In genomic region chr11:63888170-63889086, GRCh38 we compare ENCODE assay signal across 8 cellular contexts. TPM values are rescaled to one million over a fixed set of nuclear protein-coding genes. Genes with fewer than 3 reads are reported as not detected.
DNase-seq lines count a peak whose midpoint lies in the region; ATAC-seq and TF ChIP-seq lines count a peak whose summit lies in the region.

No MANE protein-coding gene starts in this region.

- no peak for DNase-seq in HCT116 (ENCODE audit: low read depth, low spot score)
- peak; percentile 23 for DNase-seq in NCI-H187 treated with DMSO at 0.1 percent for 48 hours (lab: John Stamatoyannopoulos, UW)
- DNase-seq in activated CD4-positive, alpha-beta T cell treated with anti-CD3 and anti-CD28 coated beads, Interleukin-2, amount 50 U/mL, for 24 hours (ENCODE audit: low read depth in 1 of 2, low spot score in 1 of 2): peak; percentile 29 to 59
- DNase-seq in effector CD8-positive, alpha-beta T cell (lab: John Stamatoyannopoulos, UW): peak; percentile 59
- DNase-seq in stimulated activated CD8-positive, alpha-beta memory T cell treated with anti-CD3 and anti-CD28 coated beads, Interleukin-7, amount 100 ng/mL, for 4 hours (ENCODE audit: low read depth in 2 of 2): peak; percentile 46 to 60
- no peak for DNase-seq in retina

- POLR2A ChIA-PET in HCT116 (lab: Charles Lee): interaction anchor here (0.7 kb wide), 1 partner anchor 80 kb away, joined by 5 read pairs; no protein-coding TSS in a partner anchor

- peak overlapping the region; percentile 33 for H3K9ac ChIP-seq in HCT116 (ENCODE audit: low read length)
- H3K9ac ChIP-seq in mucosa of rectum (ENCODE audit: low read depth in 1 of 2, low read length in 2 of 2): peak overlapping the region; percentile 76 to 82

- RAD21 ChIA-PET in HCT116 (lab: Charles Lee; ENCODE audit: low non-redundant PET in 1 of 2, low total read pairs in 2 of 2, uncharacterized antibody in 2 of 2, unreplicated experiment in 2 of 2): no interaction called here

- intact Hi-C loops in HCT116 (cut with micrococcal nuclease): no loop called here

- TF ChIP-seq CTCF in DOHH2 (IDR thresholded peaks at IDR 0.05; ENCODE audit: low read depth, low read length, poor library complexity, severe bottlenecking) (no peak), HCT116 (IDR thresholded peaks at IDR 0.05 in 2 of 3, conservative IDR thresholded peaks at IDR 0.05 in 1 of 3; ENCODE audit: borderline replicate concordance in 1 of 3, insufficient read depth in 1 of 3, low read depth in 2 of 3, low read length in 2 of 3) (no peak)

- H3K4me3 ChIP-seq in DOHH2 (ENCODE audit: low read length) (peak overlapping the region; percentile 63), HCT116 (replicated peaks in 1 of 2; ENCODE audit: low read depth in 1 of 2, low read length in 2 of 2) (no peak overlapping the region; a peak in 1 of 4 replicates), mucosa of rectum (ENCODE audit: low read length in 2 of 2) (peak overlapping the region; percentile 69 to 79)

- ATAC-seq in HCT116: peak; percentile 73

- H3K27me3 ChIP-seq in DOHH2 (ENCODE audit: control insufficient read depth, low read length) (no peaks in the 10 kb centered on the region), HCT116 (ENCODE audit: insufficient read depth, low read length) (no peaks in the 10 kb centered on the region), mucosa of rectum (ENCODE audit: control insufficient read depth in 2 of 2, insufficient read depth in 2 of 2, low read length in 2 of 2) (no peaks in the 10 kb centered on the region)

- no peak for TF ChIP-seq POLR2A in HCT116 (IDR thresholded peaks at IDR 0.05; ENCODE audit: borderline replicate concordance, extremely low read depth, insufficient read depth, insufficient read length)

- peaks cover 9% of the 10 kb centered on the region for H3F3A ChIP-seq in DOHH2 (ENCODE audit: control insufficient read depth, insufficient read depth)

- H3K36me3 ChIP-seq in DOHH2 (ENCODE audit: control insufficient read depth, low read length) (peaks cover 20% of the 10 kb centered on the region), HCT116 (ENCODE audit: control insufficient read depth in 1 of 2, insufficient read depth in 2 of 2, low read length in 2 of 2) (no peaks in the 10 kb centered on the region; a peak in 1 of 4 replicates), mucosa of rectum (ENCODE audit: control insufficient read depth in 2 of 2, insufficient read depth in 2 of 2, low read length in 2 of 2) (peaks cover 0 to 11% of the 10 kb centered on the region in 2 donors)

- no peaks in the 10 kb centered on the region for H3K9me2 ChIP-seq in DOHH2 (replicated peaks; ENCODE audit: control insufficient read depth, low read length)
- no peaks in the 10 kb centered on the region for H3K9me2 ChIP-seq in HCT116 (ENCODE audit: insufficient read depth)

- CTCF ChIA-PET in HCT116 (lab: Charles Lee): no interaction called here

- peak overlapping the region; percentile 29 for H3K27ac ChIP-seq in DOHH2 (ENCODE audit: low read depth, low read length)
- H3K27ac ChIP-seq in HCT116 (ENCODE audit: low read depth, low read length): peak overlapping the region; percentile 34; the same call in 1 of the 2 replicates
- H3K27ac ChIP-seq in mucosa of rectum (ENCODE audit: low read depth in 2 of 2, low read length in 2 of 2): peak overlapping the region; percentile 96 to 99

- H3K9me3 ChIP-seq in DOHH2 (ENCODE audit: control insufficient read depth, insufficient read depth, low read length): no peaks in the 10 kb centered on the region
- H3K9me3 ChIP-seq in HCT116 (ENCODE audit: control insufficient read depth in 1 of 2, insufficient read depth in 1 of 2, low read depth in 1 of 2, low read length in 2 of 2): no peaks in the 10 kb centered on the region
- no peaks in the 10 kb centered on the region for H3K9me3 ChIP-seq in mucosa of rectum (ENCODE audit: control insufficient read depth in 2 of 2, low read length in 2 of 2)

- BruUV-seq in HCT116 (replicated peaks; lab: Mats Ljungman, UMichigan): TSS peak; percentile 56

- TF ChIP-seq RAD21 in HCT116 (IDR thresholded peaks at IDR 0.05; ENCODE audit: low read depth): no peak

- H3K4me2 ChIP-seq in DOHH2 (ENCODE audit: low read length): peak overlapping the region; percentile 88
- peak overlapping the region; percentile 62 for H3K4me2 ChIP-seq in HCT116 (ENCODE audit: low read length)

- H2AFZ ChIP-seq in HCT116 (ENCODE audit: low read depth, low read length, poor library complexity, severe bottlenecking): no peak overlapping the region

- H3K79me2 ChIP-seq in DOHH2 (ENCODE audit: control insufficient read depth, low read length) (peaks cover 85% of the 10 kb centered on the region), HCT116 (ENCODE audit: insufficient read depth, low read length) (peaks cover 90% of the 10 kb centered on the region)

- H4K20me1 ChIP-seq in DOHH2 (ENCODE audit: control insufficient read depth, insufficient read depth, low read depth, low read length) (peaks cover 33% of the 10 kb centered on the region), HCT116 (ENCODE audit: insufficient read depth) (no peaks in the 10 kb centered on the region)

- peaks cover 29% of the 10 kb centered on the region for H3K4me1 ChIP-seq in DOHH2 (ENCODE audit: control insufficient read depth, low read length)
- peaks cover 14 to 26% of the 10 kb centered on the region in 2 experiments for H3K4me1 ChIP-seq in HCT116 (ENCODE audit: control insufficient read depth in 1 of 2, insufficient read depth in 2 of 2, low read length in 2 of 2)
- H3K4me1 ChIP-seq in mucosa of rectum (ENCODE audit: control insufficient read depth in 2 of 2, insufficient read depth in 2 of 2, low read length in 2 of 2): peaks cover 55 to 58% of the 10 kb centered on the region in 2 donors

TF ChIP-seq in HCT116, 20 proteins besides CTCF, POLR2A, EP300 and RAD21:
- TF ChIP-seq EGR1 (IDR thresholded peaks at IDR 0.05; ENCODE audit: low read depth) (no peak), JUND (IDR thresholded peaks at IDR 0.05) (no peak), FOSL1 (IDR thresholded peaks at IDR 0.05; ENCODE audit: low read depth) (no peak), CBX3 (IDR thresholded peaks at IDR 0.05; ENCODE audit: low read depth) (no peak), CEBPB (IDR thresholded peaks at IDR 0.05; ENCODE audit: low read depth) (peak; percentile 52)
- TF ChIP-seq, protein P1, sequence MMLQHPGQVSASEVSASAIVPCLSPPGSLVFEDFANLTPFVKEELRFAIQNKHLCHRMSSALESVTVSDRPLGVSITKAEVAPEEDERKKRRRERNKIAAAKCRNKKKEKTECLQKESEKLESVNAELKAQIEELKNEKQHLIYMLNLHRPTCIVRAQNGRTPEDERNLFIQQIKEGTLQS (IDR thresholded peaks at IDR 0.05): no peak

RNA-seq across cellular contexts. Expression of gene RCOR2, which starts 28.5 kb away (rescaled TPM):
- 10.8 TPM for total RNA-seq in HCT116 (2021; ENCODE audit: unreplicated experiment)
- polyA plus RNA-seq in HCT116 (2012): 13.7 and 14.7 TPM in 2 replicates

RNA-seq across cellular contexts. Expression of gene MARK2, which starts 49.5 kb away (rescaled TPM):
- 39.8 TPM for total RNA-seq in HCT116 (2021; ENCODE audit: unreplicated experiment)
- polyA plus RNA-seq in HCT116 (2012): 22.8 and 26.2 TPM in 2 replicates

RNA-seq across cellular contexts. Expression of gene NAA40, which starts 50.4 kb away (rescaled TPM):
- 25.3 TPM for total RNA-seq in HCT116 (2021; ENCODE audit: unreplicated experiment)
- 11.4 and 13.8 TPM in 2 replicates for polyA plus RNA-seq in HCT116 (2012)

Comparison
In these comparisons a context has a peak if more than half of its experiments do, and no peak if none do; other contexts are left out.
1. H3K27ac ChIP-seq: peak in every context shown above with its lines; median percentile 98 in mucosa of rectum; 34 in HCT116; 29 in DOHH2.
2. H3K4me3 ChIP-seq: peak in DOHH2 (single experiment) and mucosa of rectum (2 of 2); none in HCT116 (0 of 2).
3. DNase-seq: peak in NCI-H187 treated with DMSO at 0.1 percent for 48 hours (single experiment), activated CD4-positive, alpha-beta T cell treated with anti-CD3 and anti-CD28 coated beads, Interleukin-2, amount 50 U/mL, for 24 hours (2 of 2), effector CD8-positive, alpha-beta T cell (single experiment) and stimulated activated CD8-positive, alpha-beta memory T cell treated with anti-CD3 and anti-CD28 coated beads, Interleukin-7, amount 100 ng/mL, for 4 hours (2 of 2); none in HCT116 (single experiment) and retina (single experiment).